18 cellular contexts compared by ENCODE assay signal in genomic region chr11:1356007-1356435, GRCh38. TPM values are rescaled to one million over a fixed set of nuclear protein-coding genes. Genes with fewer than 3 reads are reported as not detected.
DNase-seq lines count a peak whose midpoint lies in the region; ATAC-seq, FAIRE-seq and TF ChIP-seq lines count a peak whose summit lies in the region.
"Had no signal": no experiment of that assay in that cellular context is flagged by ENCODE, and none has a peak within 500 bp of the region (broad histone marks: within the 10 kb centered on the region; RNA-seq: fewer than 3 reads in every experiment).

No MANE protein-coding gene starts in this region.

- no peaks in the 10 kb centered on the region for H3K9me3 ChIP-seq in IMR-90 (ENCODE audit: control insufficient read depth, insufficient read depth, low read length)
- H3K9me3 ChIP-seq: BLaER1 had no signal

- H3K4me1 Mint-ChIP-seq in type B pancreatic cell (ENCODE audit: unreplicated experiment), result peaks cover 10% of the 10 kb centered on the region

- peaks cover 20% of the 10 kb centered on the region for H3K27me3 ChIP-seq in IMR-90 (ENCODE audit: control insufficient read depth, insufficient read depth, low read length)
- H3K27me3 ChIP-seq: BLaER1 had no signal

- H3K4me3 ChIP-seq in IMR-90 (ENCODE audit: insufficient read depth, low read depth, low read length), result no peak overlapping the region
- H3K4me3 ChIP-seq: BLaER1 had no signal

- H2AFZ ChIP-seq in IMR-90 (replicated peaks; ENCODE audit: low read length, poor library complexity), result no peak overlapping the region

- H3K79me1 ChIP-seq in IMR-90 (ENCODE audit: low read depth in 1 of 2, low read length in 2 of 2), result no peaks in the 10 kb centered on the region

- peaks cover 24% of the 10 kb centered on the region for H3K27me3 Mint-ChIP-seq in type B pancreatic cell

- no peak overlapping the region for H2BK15ac ChIP-seq in IMR-90 (ENCODE audit: low read depth, low read length)

- H2AK5ac ChIP-seq in IMR-90 (ENCODE audit: low read depth, low read length), result no peak overlapping the region

- H4K5ac ChIP-seq in IMR-90 (ENCODE audit: low read depth, low read length), result no peak overlapping the region

- dilution Hi-C loops in IMR-90 (cut with HindIII; ENCODE audit: low sequenced_read_pairs, unreplicated experiment), result no loop called here

- H3K4me2 ChIP-seq in IMR-90 (ENCODE audit: low read depth, low read length), result no peak overlapping the region
- H3K4me2 ChIP-seq: BLaER1, KMS-11 had no signal

- no peak overlapping the region for H3K27ac Mint-ChIP-seq in type B pancreatic cell

- H2BK20ac ChIP-seq in IMR-90 (ENCODE audit: low read depth, low read length), result no peak overlapping the region

- no peaks in the 10 kb centered on the region for H3K9me1 ChIP-seq in IMR-90 (ENCODE audit: insufficient read depth, low read length)

- no peak overlapping the region for H2BK5ac ChIP-seq in IMR-90 (ENCODE audit: low read depth, low read length, poor library complexity, severe bottlenecking)

- no peaks in the 10 kb centered on the region for H3K36me3 ChIP-seq in IMR-90 (ENCODE audit: control insufficient read depth, insufficient read depth, low read length)
- H3K36me3 ChIP-seq: BLaER1 had no signal

- POLR2A ChIA-PET in IMR-90 (lab: Charles Lee; ENCODE audit: unreplicated experiment), result no interaction called here

- H3K56ac ChIP-seq in IMR-90 (ENCODE audit: extremely low read depth, insufficient read depth, low read length), result peak overlapping the region; percentile 17; the same call in 1 of the 2 replicates

- no peaks in the 10 kb centered on the region for H3K36me3 Mint-ChIP-seq in type B pancreatic cell

- no peak overlapping the region for H3K9ac ChIP-seq in IMR-90 (ENCODE audit: low read depth, low read length)
- H3K9ac ChIP-seq: BLaER1, KMS-11 had no signal

- H3K23ac ChIP-seq in IMR-90 (ENCODE audit: low read depth, low read length), result no peak overlapping the region

- H2BK120ac ChIP-seq in IMR-90 (ENCODE audit: low read depth, low read length), result no peak overlapping the region

- 43% methylated on average over 5 of the region's 14 CpGs; no CpG with 5 or more reads in 1 of the 2 experiments for WGBS in IMR-90 (ENCODE audit: extremely low coverage in 2 of 2, insufficient read length in 1 of 2), 2 experiments

- FAIRE-seq in frontal cortex (lab: Jason Lieb, UNC), result no peak
- FAIRE-seq: GM18507, RCC 7860 had no signal

- no peaks in the 10 kb centered on the region for H3K9me3 Mint-ChIP-seq in type B pancreatic cell

- BruUV-seq in IMR-90 (replicated peaks; lab: Mats Ljungman, UMichigan), result no TSS peak

- H3K14ac ChIP-seq in IMR-90 (replicated peaks; ENCODE audit: low read depth, low read length), result no peak overlapping the region

- no peak overlapping the region for H3K18ac ChIP-seq in IMR-90 (ENCODE audit: low read depth, low read length)

- H2AK9ac ChIP-seq in IMR-90 (replicated peaks; ENCODE audit: low read depth, low read length, poor library complexity), result no peak overlapping the region

- H4K20me1 ChIP-seq in IMR-90 (ENCODE audit: insufficient read depth, low read length), result no peaks in the 10 kb centered on the region
- H4K20me1 ChIP-seq: BLaER1 had no signal

- TF ChIP-seq POLR2A in IMR-90 (IDR thresholded peaks at IDR 0.05; ENCODE audit: low read depth, low read length), result no peak

- TF ChIP-seq CTCF in IMR-90 (conservative IDR thresholded peaks at IDR 0.05; ENCODE audit: low read depth, low read length) (no peak), type B pancreatic cell (conservative IDR thresholded peaks at IDR 0.05) (no peak)

- no peak for TF ChIP-seq RAD21 in IMR-90 (IDR thresholded peaks at IDR 0.05; ENCODE audit: low read length)

- peaks cover 5% of the 10 kb centered on the region for H3K4me1 ChIP-seq in IMR-90 (ENCODE audit: control insufficient read depth, insufficient read depth, low read length)

- CTCF ChIA-PET in IMR-90 (lab: Yijun Ruan, JAX), result no interaction called here

- ATAC-seq in IMR-90 (ENCODE audit: low read depth), result peak; percentile 27; the same call in 1 of the 2 replicates
- ATAC-seq in left colon, result peak; percentile 49

- DNase-seq in IMR-90 (no peak), amniotic epithelial cell (ENCODE audit: low read depth) (peak; percentile 49), left colon (no peak), type B pancreatic cell (ENCODE audit: extremely low spot score, unreplicated experiment) (no peak), frontal cortex (ENCODE audit: low spot score in 2 of 2) (no peak), iPS-NIHi7 (ENCODE audit: extremely low spot score) (no peak)
- DNase-seq in activated naive CD4-positive, alpha-beta T cell (lab: John Stamatoyannopoulos, UW), result no peak
- DNase-seq: DMS153, EL, NCI-H1105, NCI-H1694 treated with DMSO at 0.1 percent for 48 hours, NCI-H774, SHP77 treated with DMSO at 0.1 percent for 48 hours had no signal

- H4K91ac ChIP-seq in IMR-90 (ENCODE audit: insufficient read depth, low read depth, low read length), result no peak overlapping the region

- H3K27ac ChIP-seq in IMR-90 (ENCODE audit: insufficient read depth, low read length), result no peak overlapping the region
- H3K27ac ChIP-seq: BLaER1, HL-60, KMS-11 had no signal

- no peak overlapping the region for H4K8ac ChIP-seq in IMR-90 (ENCODE audit: low read depth in 2 of 2, low read length in 2 of 2)

- no peak overlapping the region for H3K4ac ChIP-seq in IMR-90 (ENCODE audit: low read depth, low read length)

- peak overlapping the region; percentile 20 for H3K4me3 Mint-ChIP-seq in type B pancreatic cell

- intact Hi-C loops in IMR-90 (cut with micrococcal nuclease) (no loop called here), left colon (cut with DNase I, micrococcal nuclease) (no loop called here)

- in situ Hi-C loops in IMR-90 (cut with MboI; ENCODE audit: low sequenced_read_pairs), result no loop called here

TF ChIP-seq in IMR-90, 13 proteins besides CTCF, POLR2A, EP300 and RAD21:
- TF ChIP-seq MXI1 (IDR thresholded peaks at IDR 0.05; ENCODE audit: borderline replicate concordance, low read depth, low read length), result no peak
- no peak for TF ChIP-seq ELK1 (IDR thresholded peaks at IDR 0.05; ENCODE audit: borderline replicate concordance, low read depth, low read length)
- no peak for TF ChIP-seq FOS (IDR thresholded peaks at IDR 0.05; ENCODE audit: low read depth, low read length)
- TF ChIP-seq MAZ (IDR thresholded peaks at IDR 0.05; ENCODE audit: borderline replicate concordance, low read depth, low read length), result no peak
- no peak for TF ChIP-seq USF2 (IDR thresholded peaks at IDR 0.05; ENCODE audit: low read depth, low read length)
- TF ChIP-seq BHLHE40 (IDR thresholded peaks at IDR 0.05; ENCODE audit: low read depth, low read length), result no peak
- TF ChIP-seq CEBPB (IDR thresholded peaks at IDR 0.05; ENCODE audit: low read depth, low read length), result no peak
- TF ChIP-seq RCOR1 (IDR thresholded peaks at IDR 0.05; ENCODE audit: insufficient replicate concordance, low read length), result no peak
- no peak for TF ChIP-seq MAFK (IDR thresholded peaks at IDR 0.05; ENCODE audit: low read depth, low read length)
- no peak for TF ChIP-seq NFE2L2 (IDR thresholded peaks at IDR 0.05; ENCODE audit: low read depth, low read length)
- TF ChIP-seq SMC3 (IDR thresholded peaks at IDR 0.05; ENCODE audit: low read depth, low read length), result no peak
- TF ChIP-seq RFX5 (IDR thresholded peaks at IDR 0.05; ENCODE audit: low read depth, low read length), result no peak
- no peak for TF ChIP-seq CHD1 (IDR thresholded peaks at IDR 0.05; ENCODE audit: low read depth, low read length)

RNA-seq across cellular contexts. Expression of gene BRSK2, which starts 33.7 kb away (rescaled TPM):
- total RNA-seq in IMR-90 (2012; rRNA removed), result under 0.01 and 0.18 TPM in 2 replicates
- 0.55 and 0.62 TPM in 2 replicates for polyA plus RNA-seq in IMR-90 (2012; rRNA removed)
- 0.22 and 0.35 TPM in 2 replicates for polyA plus RNA-seq in IMR-90 (2012; cell fraction: cytosol; rRNA removed)
- polyA plus RNA-seq in IMR-90 (2012; cell fraction: nucleus; rRNA removed; ENCODE audit: low replicate concordance), result 2.7 and 3.6 TPM in 2 replicates
- under 1 TPM; 0.53 to 0.79 TPM for total RNA-seq in left colon
- 8.6 and 13.8 TPM in 2 replicates for total RNA-seq in type B pancreatic cell (ENCODE audit: low replicate concordance)
- total RNA-seq in frontal cortex, result 35.9 TPM

RNA-seq across cellular contexts. Expression of gene TOLLIP, which starts 46.6 kb away (rescaled TPM):
- total RNA-seq in IMR-90 (2012; rRNA removed) (18.9 and 19.7 TPM in 2 replicates), left colon (10 to 100 TPM; 62.8 to 63.7 TPM), type B pancreatic cell (ENCODE audit: low replicate concordance) (49.2 and 65.1 TPM in 2 replicates), frontal cortex (18.8 TPM)
- polyA plus RNA-seq in IMR-90 (2012; rRNA removed), result 42.9 and 44.7 TPM in 2 replicates
- 45.2 and 62.0 TPM in 2 replicates for polyA plus RNA-seq in IMR-90 (2012; cell fraction: cytosol; rRNA removed)
- 24.1 and 56.7 TPM in 2 replicates for polyA plus RNA-seq in IMR-90 (2012; cell fraction: nucleus; rRNA removed; ENCODE audit: low replicate concordance)
